Comparison of ENCODE assay signal across 19 cellular contexts in the genomic region with DNA sequence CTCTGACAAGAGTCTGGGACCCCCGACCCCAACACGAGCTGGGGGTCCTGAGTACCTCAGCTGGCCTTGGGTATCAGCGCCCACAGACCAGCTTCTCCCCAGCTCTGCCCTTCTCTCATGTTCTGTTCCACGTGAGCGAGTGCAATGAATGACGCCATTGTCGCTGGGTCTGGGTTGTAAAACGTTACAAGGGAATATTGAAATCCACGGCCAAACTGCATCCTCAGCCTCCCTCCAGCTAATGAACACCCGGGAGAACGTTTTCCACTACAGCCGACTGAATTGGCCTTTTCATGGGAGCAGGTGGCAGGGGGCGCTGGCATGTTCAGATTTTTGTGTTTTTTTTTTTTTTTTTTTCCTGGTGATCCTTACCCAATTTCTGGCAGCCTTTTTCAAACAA. TPM values are rescaled to one million over a fixed set of nuclear protein-coding genes. Genes with fewer than 3 reads are reported as not detected.
"Had no signal": no experiment of that assay in that cellular context is flagged by ENCODE, and none has a peak within 500 bp of the region (broad histone marks: within the 10 kb centered on the region; RNA-seq: fewer than 3 reads in every experiment).

No MANE protein-coding gene starts in this region.

- H3K4me1 Mint-ChIP-seq: activated naive CD8-positive, alpha-beta T cell treated with anti-CD3 and anti-CD28 coated beads for 36 hours; nephron progenitor cell; T-cell had no signal

- DNase-seq: activated CD4-positive, alpha-beta memory T cell treated with anti-CD3 and anti-CD28 coated beads for 36 hours; activated gamma-delta T cell treated with Interleukin-2 at 50 U/mL for 16 hours; activated naive CD8-positive, alpha-beta T cell treated with anti-CD3 and anti-CD28 coated beads for 36 hours; activated T-cell treated with anti-CD3 and anti-CD28 coated beads, Interleukin-2, amount 50 U/mL, for 72 hours; cortex of kidney; effector memory CD4-positive, alpha-beta T cell; left cardiac atrium; mammary epithelial cell; nephron progenitor cell; pancreas; T-cell; T1000; transverse colon had no signal

- H3K36me3 Mint-ChIP-seq: activated CD4-positive, alpha-beta memory T cell treated with anti-CD3 and anti-CD28 coated beads for 36 hours; activated naive CD8-positive, alpha-beta T cell treated with anti-CD3 and anti-CD28 coated beads for 36 hours; T-cell had no signal

- H3K27ac ChIP-seq: cardiac muscle cell, epithelial cell of prostate, pancreas, right atrium auricular region, transverse colon, VCaP had no signal

- H3K36me3 ChIP-seq: pancreas, transverse colon had no signal

- H3K27ac Mint-ChIP-seq: activated CD4-positive, alpha-beta memory T cell treated with anti-CD3 and anti-CD28 coated beads for 36 hours; activated naive CD8-positive, alpha-beta T cell treated with anti-CD3 and anti-CD28 coated beads for 36 hours; activated T-cell treated with anti-CD3 and anti-CD28 coated beads, Interleukin-2, amount 50 U/mL, for 72 hours; nephron progenitor cell; T-cell had no signal

- H3K27me3 ChIP-seq: cardiac muscle cell, right atrium auricular region had no signal

- H3K4me2 ChIP-seq: smooth muscle cell had no signal

- H3K4me3 ChIP-seq: cardiac muscle cell, pancreas, right atrium auricular region, smooth muscle cell, transverse colon had no signal

- H3K4me3 Mint-ChIP-seq: activated CD4-positive, alpha-beta memory T cell treated with anti-CD3 and anti-CD28 coated beads for 36 hours; activated naive CD8-positive, alpha-beta T cell treated with anti-CD3 and anti-CD28 coated beads for 36 hours; activated T-cell treated with anti-CD3 and anti-CD28 coated beads, Interleukin-2, amount 50 U/mL, for 72 hours; nephron progenitor cell; T-cell had no signal

- H3K9me3 Mint-ChIP-seq: activated naive CD8-positive, alpha-beta T cell treated with anti-CD3 and anti-CD28 coated beads for 36 hours; nephron progenitor cell had no signal

- H3K4me1 ChIP-seq: pancreas, transverse colon had no signal

- FAIRE-seq: astrocyte, pancreas had no signal

- H3K9me3 ChIP-seq: pancreas, right atrium auricular region had no signal

- ATAC-seq: activated T-cell treated with anti-CD3 and anti-CD28 coated beads, Interleukin-2, amount 50 U/mL, for 72 hours; left cardiac atrium; pancreas; T-cell had no signal

RNA-seq across cellular contexts. Expression of gene TBX5, which starts 34.7 kb away (rescaled TPM):
- total RNA-seq: activated CD4-positive, alpha-beta memory T cell treated with anti-CD3 and anti-CD28 coated beads for 36 hours; activated naive CD8-positive, alpha-beta T cell treated with anti-CD3 and anti-CD28 coated beads for 36 hours; activated T-cell treated with anti-CD3 and anti-CD28 coated beads, Interleukin-2, amount 50 U/mL, for 72 hours; astrocyte; mammary epithelial cell; pancreas; smooth muscle cell; transverse colon had no signal
- polyA plus RNA-seq: mammary epithelial cell, smooth muscle cell had no signal
